ENCODE assay signal across 8 cellular contexts in genomic region chr3:43620953-43621405, GRCh38. TPM values are rescaled to one million over a fixed set of nuclear protein-coding genes. Genes with fewer than 3 reads are reported as not detected.
DNase-seq lines count a peak whose midpoint lies in the region; ATAC-seq, FAIRE-seq and TF ChIP-seq lines count a peak whose summit lies in the region.

No MANE protein-coding gene starts in this region.

- no peaks in the 10 kb centered on the region for H3K9me3 Mint-ChIP-seq in IgD-negative memory B cell

- TF ChIP-seq CTCF in bronchial epithelial cell (IDR thresholded peaks at IDR 0.05; ENCODE audit: insufficient read depth, low read length, severe bottlenecking) (no peak), uterus (IDR thresholded peaks at IDR 0.05) (no peak)

- H2BK12ac ChIP-seq in mesenchymal stem cell (ENCODE audit: low read length in 2 of 2) = no peak overlapping the region

- no peak overlapping the region for H2BK5ac ChIP-seq in mesenchymal stem cell (ENCODE audit: low read depth, low read length, poor library complexity, severe bottlenecking)

- H3K4me1 ChIP-seq in mesenchymal stem cell (ENCODE audit: control insufficient read depth, insufficient read depth, low read depth, low read length) (peaks cover 5% of the 10 kb centered on the region), uterus (no peaks in the 10 kb centered on the region)

- intact Hi-C loops in uterus (cut with DNase I; ENCODE audit: low total_unique reads) = no loop called here

- no peak overlapping the region for H2BK15ac ChIP-seq in mesenchymal stem cell (ENCODE audit: low read depth, poor library complexity, severe bottlenecking)

- H3K18ac ChIP-seq in mesenchymal stem cell (ENCODE audit: low read depth in 1 of 2, low read length in 2 of 2) = no peak overlapping the region

- 26% methylated on average over 9 of the region's 9 CpGs for WGBS in mesenchymal stem cell

- H3K27me3 Mint-ChIP-seq in IgD-negative memory B cell = peaks cover 2% of the 10 kb centered on the region

- no peak for ATAC-seq in HG03432 (IDR thresholded peaks at IDR 0.05; ENCODE audit: unreplicated experiment)

- TF ChIP-seq POLR2A in uterus (IDR thresholded peaks at IDR 0.05) = no peak

- no peak overlapping the region for H2AK5ac ChIP-seq in mesenchymal stem cell (ENCODE audit: low read length, severe bottlenecking)

- H3K9me3 ChIP-seq in mesenchymal stem cell (ENCODE audit: control insufficient read depth, low read length) (no peaks in the 10 kb centered on the region), uterus (no peaks in the 10 kb centered on the region)

- H2AFZ ChIP-seq in mesenchymal stem cell (ENCODE audit: low read depth, low read length) = peak overlapping the region; percentile 43

- no peaks in the 10 kb centered on the region for H3K36me3 ChIP-seq in bronchial epithelial cell (ENCODE audit: control insufficient read depth, insufficient read depth, low read length)
- peaks cover 0 to 9% of the 10 kb centered on the region in 2 experiments for H3K36me3 ChIP-seq in mesenchymal stem cell (ENCODE audit: control insufficient read depth in 1 of 2, insufficient read depth in 2 of 2, low read depth in 1 of 2, low read length in 2 of 2)
- H3K36me3 ChIP-seq in uterus = no peaks in the 10 kb centered on the region

- peaks cover 8 to 14% (median 11%) of the 10 kb centered on the region in 3 donors for H3K4me1 Mint-ChIP-seq in IgD-negative memory B cell

- H4K8ac ChIP-seq in mesenchymal stem cell (ENCODE audit: low read length) = no peak overlapping the region

- H3K27ac Mint-ChIP-seq in IgD-negative memory B cell = peak overlapping the region in 1 of 3 donors; percentile 47

- H3K9ac ChIP-seq in mesenchymal stem cell (ENCODE audit: low read length) = peak overlapping the region; percentile 94

- no peak overlapping the region for H3K23ac ChIP-seq in mesenchymal stem cell (ENCODE audit: low read length in 2 of 2)

- DNase-seq in AG08396 (ENCODE audit: low spot score) (peak; percentile 10), bronchial epithelial cell (ENCODE audit: low read depth) (peak; percentile 17), mesenchymal stem cell (peak; percentile 41), uterus (no peak), NCI-H446 (lab: John Stamatoyannopoulos, UW) (no peak)
- no peak for DNase-seq in activated CD4-positive, alpha-beta T cell treated with anti-CD3 and anti-CD28 coated beads for 4 hours

- H2BK120ac ChIP-seq in mesenchymal stem cell (ENCODE audit: low read depth, low read length) = no peak overlapping the region

- H3K79me1 ChIP-seq in mesenchymal stem cell (replicated peaks; ENCODE audit: low read length, poor library complexity, severe bottlenecking) = peaks cover 15% of the 10 kb centered on the region

- peak overlapping the region; percentile 82 to 95 (median 92) for H3K4me3 Mint-ChIP-seq in IgD-negative memory B cell

- no peak for FAIRE-seq in bronchial epithelial cell (lab: Jason Lieb, UNC)

- peaks cover 3% of the 10 kb centered on the region for H3K36me3 Mint-ChIP-seq in IgD-negative memory B cell

- no peak overlapping the region for H4K91ac ChIP-seq in mesenchymal stem cell (ENCODE audit: low read length)

- no peak overlapping the region for H3K14ac ChIP-seq in mesenchymal stem cell (ENCODE audit: low read length in 2 of 2)

- H3K27ac ChIP-seq in mesenchymal stem cell (ENCODE audit: low read length, poor library complexity, severe bottlenecking) (peak overlapping the region; percentile 15), uterus (peak overlapping the region; percentile 84 to 93)

- H3K4me2 ChIP-seq in mesenchymal stem cell (ENCODE audit: low read length, poor library complexity, severe bottlenecking) = peak overlapping the region; percentile 92

- H3K27me3 ChIP-seq in bronchial epithelial cell (ENCODE audit: control insufficient read depth, insufficient read depth, low read length) (no peaks in the 10 kb centered on the region), mesenchymal stem cell (ENCODE audit: control insufficient read depth in 1 of 2, insufficient read depth in 1 of 2, low read length in 2 of 2) (no peaks in the 10 kb centered on the region), uterus (no peaks in the 10 kb centered on the region)

- peak overlapping the region in 1 of 2 experiments; percentile 18 for H3K4ac ChIP-seq in mesenchymal stem cell (ENCODE audit: low read depth in 1 of 2, low read length in 2 of 2)

- peak overlapping the region; percentile 93 for H3K4me3 ChIP-seq in bronchial epithelial cell (ENCODE audit: low read depth, low read length)
- peak overlapping the region; percentile 81 to 95 for H3K4me3 ChIP-seq in mesenchymal stem cell (ENCODE audit: insufficient read depth in 1 of 2, low read depth in 1 of 2, low read length in 2 of 2)
- H3K4me3 ChIP-seq in uterus = peak overlapping the region; percentile 78 to 97

RNA-seq across cellular contexts. Expression of gene ANO10, which starts 0.8 kb away (rescaled TPM):
- polyA plus RNA-seq in IgD-negative memory B cell = 5.8 TPM
- total RNA-seq in bronchial epithelial cell (25.6 and 25.8 TPM in 2 replicates), uterus (100 to 1,000 TPM in 1 of 4 donors, 10 to 100 TPM in 3; 32.8 to 111 (median 54.3) TPM)
- polyA plus RNA-seq in mesenchymal stem cell (2013, experiment 1 of 2) = 31.9 TPM
- polyA plus RNA-seq in mesenchymal stem cell (2013, experiment 2 of 2) = 34.1 TPM

Comparison
In these comparisons a context has a peak if more than half of its experiments do, and no peak if none do; other contexts are left out.
1. DNase-seq: peak in AG08396 (single experiment), bronchial epithelial cell (single experiment) and mesenchymal stem cell (single experiment); none in uterus (0 of 2), NCI-H446 (0 of 2) and activated CD4-positive, alpha-beta T cell treated with anti-CD3 and anti-CD28 coated beads for 4 hours (0 of 2).
2. Peak in every context shown above with its lines, with median percentiles within 50 percentile points of each other: H3K4me3 ChIP-seq.